28 cellular contexts compared by ENCODE assay signal in genomic region chr22:42801537-42802165, GRCh38. TPM values are rescaled to one million over a fixed set of nuclear protein-coding genes. Genes with fewer than 3 reads are reported as not detected.
DNase-seq lines count a peak whose midpoint lies in the region; ATAC-seq and TF ChIP-seq lines count a peak whose summit lies in the region.
"Had no signal": no experiment of that assay in that cellular context is flagged by ENCODE, and none has a peak within 500 bp of the region (broad histone marks: within the 10 kb centered on the region; RNA-seq: fewer than 3 reads in every experiment).

No MANE protein-coding gene starts in this region.

- H3K14ac ChIP-seq in mesenchymal stem cell (ENCODE audit: low read length in 2 of 2) = no peak overlapping the region

- no peak overlapping the region for H3K23ac ChIP-seq in mesenchymal stem cell (ENCODE audit: low read length in 2 of 2)

- H3K36me3 ChIP-seq in mesenchymal stem cell (ENCODE audit: control insufficient read depth in 1 of 2, insufficient read depth in 2 of 2, low read depth in 1 of 2, low read length in 2 of 2) = peaks cover 76 to 90% of the 10 kb centered on the region in 2 experiments

- peaks cover 12% of the 10 kb centered on the region for H3K36me3 Mint-ChIP-seq in activated naive CD4-positive, alpha-beta T cell treated with anti-CD3 and anti-CD28 coated beads, Interleukin-2, amount 10 ng/mL, durations not matched to agents 7 days and 5 days
- peaks cover 69% of the 10 kb centered on the region for H3K36me3 Mint-ChIP-seq in effector memory CD8-positive, alpha-beta T cell (ENCODE audit: insufficient read depth)
- H3K36me3 Mint-ChIP-seq: WTC11 had no signal

- no peak overlapping the region for H3K4me3 ChIP-seq in mesenchymal stem cell (ENCODE audit: insufficient read depth in 1 of 2, low read depth in 1 of 2, low read length in 2 of 2)
- H3K4me3 ChIP-seq: A549, lung, pancreas, Peyer's patch, smooth muscle cell, suprapubic skin had no signal

- CTCF ChIA-PET in activated naive CD4-positive, alpha-beta T cell treated with anti-CD3 and anti-CD28 coated beads, Interleukin-2, amount 10 ng/mL, durations not matched to agents 7 days and 5 days (lab: Charles Lee) = interaction anchor here (0.9 kb wide), 1 partner anchor 259 kb away, joined by 4 read pairs; no protein-coding TSS in a partner anchor
- CTCF ChIA-PET in RWPE1 (lab: Yijun Ruan, JAX) = no interaction called here

- no peaks in the 10 kb centered on the region for H3K9me3 ChIP-seq in mesenchymal stem cell (ENCODE audit: control insufficient read depth, low read length)
- H3K9me3 ChIP-seq: A549, pancreas, Peyer's patch, suprapubic skin had no signal

- H3K27me3 ChIP-seq in mesenchymal stem cell (ENCODE audit: control insufficient read depth in 1 of 2, insufficient read depth in 1 of 2, low read length in 2 of 2) = no peaks in the 10 kb centered on the region
- H3K27me3 ChIP-seq: pancreas, Peyer's patch, suprapubic skin had no signal

- H3K79me1 ChIP-seq in mesenchymal stem cell (replicated peaks; ENCODE audit: low read length, poor library complexity, severe bottlenecking) = peaks cover 32% of the 10 kb centered on the region

- POLR2A ChIA-PET in RWPE1 (lab: Yijun Ruan, JAX; ENCODE audit: low non-redundant PET) = no interaction called here

- no peak overlapping the region for H2BK12ac ChIP-seq in mesenchymal stem cell (ENCODE audit: low read length in 2 of 2)

- no peak overlapping the region for H2AFZ ChIP-seq in mesenchymal stem cell (ENCODE audit: low read depth, low read length)

- no peak overlapping the region for H2BK120ac ChIP-seq in mesenchymal stem cell (ENCODE audit: low read depth, low read length)

- no peaks in the 10 kb centered on the region for H3K9me3 Mint-ChIP-seq in activated naive CD4-positive, alpha-beta T cell treated with anti-CD3 and anti-CD28 coated beads, Interleukin-2, amount 10 ng/mL, durations not matched to agents 7 days and 5 days
- H3K9me3 Mint-ChIP-seq in effector memory CD8-positive, alpha-beta T cell = no peaks in the 10 kb centered on the region
- H3K9me3 Mint-ChIP-seq: activated CD4-positive, alpha-beta T cell treated with anti-CD3 and anti-CD28 coated beads, Interleukin-2, amount 10 ng/mL, durations not matched to agents 24 days and 14 days; CD8-positive, alpha-beta T cell; nephron; WTC11 had no signal

- H3K4ac ChIP-seq in mesenchymal stem cell (ENCODE audit: low read depth in 1 of 2, low read length in 2 of 2) = no peak overlapping the region

- no peak overlapping the region for H3K9ac ChIP-seq in mesenchymal stem cell (ENCODE audit: low read length)

- H2AK5ac ChIP-seq in mesenchymal stem cell (ENCODE audit: low read length, severe bottlenecking) = no peak overlapping the region

- no peak overlapping the region for H3K18ac ChIP-seq in mesenchymal stem cell (ENCODE audit: low read depth in 1 of 2, low read length in 2 of 2)

- no peak overlapping the region for H3K4me3 Mint-ChIP-seq in activated naive CD4-positive, alpha-beta T cell treated with anti-CD3 and anti-CD28 coated beads, Interleukin-2, amount 10 ng/mL, durations not matched to agents 7 days and 5 days
- no peak overlapping the region for H3K4me3 Mint-ChIP-seq in effector memory CD8-positive, alpha-beta T cell
- H3K4me3 Mint-ChIP-seq: activated CD4-positive, alpha-beta T cell treated with anti-CD3 and anti-CD28 coated beads, Interleukin-2, amount 10 ng/mL, durations not matched to agents 24 days and 14 days; CD8-positive, alpha-beta T cell; nephron; WTC11 had no signal

- H4K8ac ChIP-seq in mesenchymal stem cell (ENCODE audit: low read length) = no peak overlapping the region

- H2BK5ac ChIP-seq in mesenchymal stem cell (ENCODE audit: low read depth, low read length, poor library complexity, severe bottlenecking) = no peak overlapping the region

- no peaks in the 10 kb centered on the region for H3K4me1 Mint-ChIP-seq in activated naive CD4-positive, alpha-beta T cell treated with anti-CD3 and anti-CD28 coated beads, Interleukin-2, amount 10 ng/mL, durations not matched to agents 7 days and 5 days
- H3K4me1 Mint-ChIP-seq in effector memory CD8-positive, alpha-beta T cell (ENCODE audit: low read depth in 2 of 2) = peaks cover 3 to 6% of the 10 kb centered on the region in 2 donors

- H3K27ac ChIP-seq in RWPE1 (0 out of 2 replicates have a peak overlapping the region, but pooled peaks have one; percentile 2), mesenchymal stem cell (ENCODE audit: low read length, poor library complexity, severe bottlenecking) (no peak overlapping the region)
- H3K27ac ChIP-seq: A549, pancreas, Peyer's patch, suprapubic skin had no signal

- 96% methylated on average over 11 of the region's 11 CpGs for WGBS in mesenchymal stem cell

- H3K4me2 ChIP-seq in mesenchymal stem cell (ENCODE audit: low read length, poor library complexity, severe bottlenecking) = no peak overlapping the region
- H3K4me2 ChIP-seq: A549, smooth muscle cell had no signal

- no peak overlapping the region for H2BK15ac ChIP-seq in mesenchymal stem cell (ENCODE audit: low read depth, poor library complexity, severe bottlenecking)

- DNase-seq in activated naive CD4-positive, alpha-beta T cell treated with anti-CD3 and anti-CD28 coated beads, Interleukin-2, amount 10 ng/mL, durations not matched to agents 7 days and 5 days = no peak
- no peak for DNase-seq in activated naive CD4-positive, alpha-beta T cell (lab: John Stamatoyannopoulos, UW)
- no peak for DNase-seq in RWPE1 (ENCODE audit: low spot score)
- DNase-seq in effector memory CD8-positive, alpha-beta T cell = no peak
- peak; percentile 28 for DNase-seq in ureter (ENCODE audit: low spot score)
- DNase-seq in mesenchymal stem cell = no peak
- DNase-seq in NCI-H1092 treated with DMSO at 0.1 percent for 48 hours (lab: John Stamatoyannopoulos, UW) = no peak
- no peak for DNase-seq in NCI-H526 (lab: John Stamatoyannopoulos, UW)
- DNase-seq: activated CD4-positive, alpha-beta T cell treated with anti-CD3 and anti-CD28 coated beads, Interleukin-2, amount 10 ng/mL, durations not matched to agents 24 days and 14 days; activated T-cell treated with anti-CD3 and anti-CD28 coated beads, Interleukin-2, amount 50 U/mL, for 48 hours; AML-193; amniotic stem cell; CD8-positive, alpha-beta T cell; DMS 273 treated with DMSO at 0.1 percent for 48 hours; EL; hippocampal formation; KBM-7; NCI-H2227 treated with DMSO at 0.1 percent for 48 hours; NCI-H526 treated with DMSO at 0.1 percent for 48 hours; pancreas; Peyer's patch; stimulated activated naive CD4-positive, alpha-beta T cell treated with Interleukin-2 at 50 U/mL for 16 hours had no signal

- no peaks in the 10 kb centered on the region for H3K27me3 Mint-ChIP-seq in activated naive CD4-positive, alpha-beta T cell treated with anti-CD3 and anti-CD28 coated beads, Interleukin-2, amount 10 ng/mL, durations not matched to agents 7 days and 5 days
- no peaks in the 10 kb centered on the region for H3K27me3 Mint-ChIP-seq in effector memory CD8-positive, alpha-beta T cell
- H3K27me3 Mint-ChIP-seq: activated CD4-positive, alpha-beta T cell treated with anti-CD3 and anti-CD28 coated beads, Interleukin-2, amount 10 ng/mL, durations not matched to agents 24 days and 14 days had no signal

- H3K4me1 ChIP-seq in mesenchymal stem cell (ENCODE audit: control insufficient read depth, insufficient read depth, low read depth, low read length) = peaks cover 18% of the 10 kb centered on the region
- H3K4me1 ChIP-seq: Peyer's patch had no signal

- no peak for ATAC-seq in effector memory CD8-positive, alpha-beta T cell (replicated peaks)
- ATAC-seq: A549; CD8-positive, alpha-beta T cell; pancreas; WTC11 had no signal

- peak overlapping the region; percentile 37 for H3K27ac Mint-ChIP-seq in activated naive CD4-positive, alpha-beta T cell treated with anti-CD3 and anti-CD28 coated beads, Interleukin-2, amount 10 ng/mL, durations not matched to agents 7 days and 5 days
- H3K27ac Mint-ChIP-seq in effector memory CD8-positive, alpha-beta T cell = peak overlapping the region; percentile 23 to 41
- H3K27ac Mint-ChIP-seq: activated CD4-positive, alpha-beta T cell treated with anti-CD3 and anti-CD28 coated beads, Interleukin-2, amount 10 ng/mL, durations not matched to agents 24 days and 14 days; CD8-positive, alpha-beta T cell; nephron had no signal

- TF ChIP-seq CTCF in RWPE1 (conservative IDR thresholded peaks at IDR 0.05; ENCODE audit: low read depth) = no peak

- H4K91ac ChIP-seq in mesenchymal stem cell (ENCODE audit: low read length) = no peak overlapping the region

RNA-seq across cellular contexts. Expression of gene ARFGAP3, which starts 55.4 kb away (rescaled TPM):
- total RNA-seq in ureter = 32.8 TPM
- 46.3 TPM for polyA plus RNA-seq in mesenchymal stem cell (2013, experiment 1 of 2)
- polyA plus RNA-seq in mesenchymal stem cell (2013, experiment 2 of 2) = 48.0 TPM
